ENCODE assay signal across 23 cellular contexts in the genomic region with DNA sequence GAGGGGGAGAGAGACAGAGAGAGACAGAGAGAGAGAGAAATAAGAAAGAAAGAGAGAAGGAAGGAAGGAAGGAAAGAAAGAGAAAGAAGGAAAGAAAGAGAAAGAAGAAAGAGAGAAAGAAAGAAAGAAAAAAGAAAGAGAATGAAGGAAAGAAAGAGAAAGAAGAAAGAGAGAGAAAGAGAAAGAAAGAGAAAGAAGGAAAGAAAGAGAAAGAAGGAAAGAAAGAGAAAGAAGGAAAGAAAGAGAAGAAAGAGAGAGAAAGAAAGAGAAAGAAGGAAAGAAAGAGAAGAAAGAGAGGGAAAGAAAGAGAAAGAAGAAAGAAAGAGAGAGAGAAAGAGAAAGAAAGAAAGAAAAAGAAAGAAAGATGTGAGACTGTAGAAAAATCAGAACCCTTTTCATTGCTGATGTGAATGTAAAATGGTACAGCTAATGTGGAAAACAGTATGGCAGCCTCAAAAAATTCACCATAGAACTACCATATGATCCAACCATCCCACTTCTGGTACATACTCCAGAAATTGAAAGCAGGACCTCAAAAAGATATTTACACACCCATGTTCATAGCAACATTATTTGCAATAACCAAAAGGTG.
"Had no signal": no experiment of that assay in that cellular context is flagged by ENCODE, and none has a peak within 500 bp of the region (broad histone marks: within the 10 kb centered on the region; RNA-seq: fewer than 3 reads in every experiment).

No MANE protein-coding gene starts in this region.

- H3K4me1 ChIP-seq: SJSA1 had no signal

- H3K9me3 ChIP-seq: MG63, SJSA1 had no signal

- H3K4me3 ChIP-seq: MG63, SJSA1, SK-N-MC had no signal

- H3K27ac ChIP-seq: HL-60, SJSA1, SK-N-MC had no signal

- H3K27me3 ChIP-seq: MG63 had no signal

- DNase-seq: Karpas-422, KG1, MG63, NCI-H1092, NCI-H1105 treated with DMSO at 0.1 percent for 48 hours, NCI-H1417 treated with DMSO at 0.1 percent for 48 hours, NCI-H146, NCI-H1694 treated with DMSO at 0.1 percent for 48 hours, NCI-H1930, NCI-H2081, NCI-H2107, NCI-H2227 treated with DMSO at 0.1 percent for 48 hours, NCI-H524, NCI-H526 treated with DMSO at 0.1 percent for 48 hours, NCI-H748 treated with DMSO at 0.1 percent for 48 hours, Right ventricle myocardium superior, RPMI8226, SIG-M5 had no signal

- FAIRE-seq: HTR-8/SVneo, RCC 7860 had no signal

- H3K36me3 ChIP-seq: MG63, SJSA1 had no signal
